25 cellular contexts compared by ENCODE assay signal in the genomic region with DNA sequence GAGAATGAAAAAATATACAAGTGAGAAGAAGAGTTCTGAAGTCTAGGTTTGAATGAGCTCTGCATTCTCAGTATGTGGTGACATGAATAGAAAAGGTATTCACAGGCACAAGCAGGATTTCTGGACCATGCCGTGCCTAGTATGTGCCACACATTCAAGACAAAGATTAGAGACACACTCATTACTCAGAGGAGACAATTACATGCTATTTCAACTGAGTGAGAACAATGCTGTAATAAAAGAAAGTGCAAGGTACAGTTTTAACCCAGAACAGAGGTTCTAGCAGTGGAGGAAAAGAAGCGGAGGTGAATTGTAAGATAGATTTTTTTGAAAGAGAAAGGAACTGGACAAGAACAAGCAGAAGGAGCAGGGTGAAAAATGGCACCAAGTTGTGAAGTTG.
"Had no signal": no experiment of that assay in that cellular context is flagged by ENCODE, and none has a peak within 500 bp of the region (broad histone marks: within the 10 kb centered on the region; RNA-seq: fewer than 3 reads in every experiment).

No MANE protein-coding gene starts in this region.

- H3K27ac ChIP-seq: brain microvascular endothelial cell, esophagus muscularis mucosa, gastroesophageal sphincter had no signal

- H3K9me3 ChIP-seq: esophagus muscularis mucosa, gastroesophageal sphincter had no signal

- ATAC-seq: activated CD8-positive, alpha-beta T cell treated with anti-CD3 and anti-CD28 coated beads for 36 hours; activated T-cell treated with anti-CD3 and anti-CD28 coated beads, Interleukin-2, amount 50 U/mL, for 4 hours; activated T-helper 17 cell treated with anti-CD3 and anti-CD28 coated beads, Interleukin-2, amount 50 U/mL, for 72 hours; effector memory CD8-positive, alpha-beta T cell; gastroesophageal sphincter had no signal

- H3K36me3 ChIP-seq: brain microvascular endothelial cell, esophagus muscularis mucosa, gastroesophageal sphincter had no signal

- H3K4me3 ChIP-seq: esophagus muscularis mucosa, gastroesophageal sphincter had no signal

- H3K27me3 ChIP-seq: brain microvascular endothelial cell, esophagus muscularis mucosa, gastroesophageal sphincter had no signal

- DNase-seq: activated CD4-positive, alpha-beta T cell treated with anti-CD3 and anti-CD28 coated beads for 4 hours; activated CD4-positive, alpha-beta T cell treated with anti-CD3 and anti-CD28 coated beads, Interleukin-2, amount 50 U/mL, for 1 hour; activated CD4-positive, alpha-beta T cell treated with anti-CD3 and anti-CD28 coated beads, Interleukin-2, amount 50 U/mL, for 48 hours; activated CD4-positive, CD25-positive, alpha-beta regulatory T cell; activated CD4-positive, CD25-positive, alpha-beta regulatory T cell treated with anti-CD3 and anti-CD28 coated beads, Interleukin-2, amount 50 U/mL, for 72 hours; activated CD8-positive, alpha-beta memory T cell treated with anti-CD3 and anti-CD28 coated beads for 24 hours; activated CD8-positive, alpha-beta T cell treated with anti-CD3 and anti-CD28 coated beads for 36 hours; activated effector memory CD4-positive, alpha-beta T cell treated with Interleukin-2 at 50 U/mL for 16 hours; activated gamma-delta T cell treated with Interleukin-2 at 50 U/mL for 16 hours; activated naive CD4-positive, alpha-beta T cell treated with anti-CD3 and anti-CD28 coated beads, Interleukin-2, amount 50 U/mL, for 16 hours; activated naive CD4-positive, alpha-beta T cell treated with Interleukin-2 at 50 U/mL for 16 hours; activated T-cell treated with anti-CD3 and anti-CD28 coated beads, Interleukin-2, amount 50 U/mL, for 4 hours; amniotic stem cell; anterior cingulate cortex; brain microvascular endothelial cell; cortex of kidney; dermis blood vessel endothelial cell; effector CD4-positive, alpha-beta T cell; effector memory CD8-positive, alpha-beta T cell; erythroblast; foreskin melanocyte; T-helper 2 cell had no signal
